ENCODE assay signal across 12 cellular contexts in the genomic region with DNA sequence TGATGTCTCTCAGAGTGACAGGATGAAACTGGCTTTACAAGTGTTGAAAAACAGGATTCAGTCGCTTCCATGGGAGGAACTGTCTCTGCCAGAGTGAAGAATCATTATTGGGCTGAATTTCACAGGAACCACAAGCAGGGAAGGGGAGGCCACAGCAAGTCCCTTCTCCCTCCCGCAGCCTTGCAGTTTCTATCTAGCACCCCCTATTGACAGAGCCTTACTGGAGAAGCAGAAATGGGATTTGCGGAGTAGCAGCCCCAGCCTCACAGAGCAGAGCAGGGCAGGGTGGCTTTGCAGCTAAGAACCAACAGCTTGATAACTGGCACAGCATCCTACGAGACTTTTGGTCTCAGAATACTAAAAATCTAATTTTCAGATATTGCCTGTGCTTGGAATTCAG.
DNase-seq lines count a peak whose midpoint lies in the region; ATAC-seq and TF ChIP-seq lines count a peak whose summit lies in the region.
"Had no signal": no experiment of that assay in that cellular context is flagged by ENCODE, and none has a peak within 500 bp of the region (broad histone marks: within the 10 kb centered on the region; RNA-seq: fewer than 3 reads in every experiment).

No MANE protein-coding gene starts in this region.

- H3K9me3 ChIP-seq in AG04450 (ENCODE audit: control insufficient read depth, insufficient read depth, low read length): no peaks in the 10 kb centered on the region
- no peaks in the 10 kb centered on the region for H3K9me3 ChIP-seq in SU-DHL-6 (ENCODE audit: insufficient read depth, low read length)
- H3K9me3 ChIP-seq: tibial artery had no signal

- CTCF ChIA-PET in AG04450 (lab: Charles Lee): interaction anchor here (1.4 kb wide), 1 partner anchor 183 kb away, joined by 5 read pairs; no protein-coding TSS in a partner anchor

- no peak overlapping the region for H3K4me2 ChIP-seq in SU-DHL-6 (ENCODE audit: low read depth, low read length, poor library complexity, severe bottlenecking)

- POLR2A ChIA-PET in AG04450 (lab: Yijun Ruan, JAX): no interaction called here

- no peaks in the 10 kb centered on the region for H3K36me3 ChIP-seq in SU-DHL-6 (ENCODE audit: low read length)
- H3K36me3 ChIP-seq: tibial artery had no signal

- H2AFZ ChIP-seq in SU-DHL-6 (ENCODE audit: low read depth, low read length, severe bottlenecking): no peak overlapping the region

- no peak for DNase-seq in AG04450 (ENCODE audit: low read depth, low spot score)
- DNase-seq in globus pallidus (ENCODE audit: low spot score): peak; percentile 26
- DNase-seq in AML-193 (lab: John Stamatoyannopoulos, UW): no peak
- no peak for DNase-seq in NCI-H2171 (lab: John Stamatoyannopoulos, UW)
- DNase-seq: activated T-cell treated with anti-CD3 and anti-CD28 coated beads, Interleukin-2, amount 50 U/mL, for 24 hours; NCI-H2081; occipital lobe; tibial artery had no signal

- H3K27ac ChIP-seq in AG04450 (ENCODE audit: low read depth, low read length): no peak overlapping the region
- H3K27ac ChIP-seq in SU-DHL-6 (ENCODE audit: low read depth, low read length): no peak overlapping the region
- H3K27ac ChIP-seq: tibial artery had no signal

- H3K27me3 ChIP-seq in AG04450 (ENCODE audit: control insufficient read depth, insufficient read depth, low read length) (peaks cover 6% of the 10 kb centered on the region), SU-DHL-6 (ENCODE audit: low read length) (no peaks in the 10 kb centered on the region)
- H3K27me3 ChIP-seq: tibial artery had no signal

- ATAC-seq in GM21529 (IDR thresholded peaks at IDR 0.05; ENCODE audit: unreplicated experiment) (no peak), HG02763 (IDR thresholded peaks at IDR 0.05; ENCODE audit: unreplicated experiment) (no peak)

- H3K4me3 ChIP-seq in AG04450 (ENCODE audit: low read depth, low read length) (no peak overlapping the region), SU-DHL-6 (ENCODE audit: insufficient read depth, low read length, poor library complexity, severe bottlenecking) (no peak overlapping the region)
- H3K4me3 ChIP-seq: tibial artery had no signal

- no peaks in the 10 kb centered on the region for H4K20me1 ChIP-seq in SU-DHL-6 (ENCODE audit: low read depth, low read length)

- no peaks in the 10 kb centered on the region for H3K79me2 ChIP-seq in SU-DHL-6 (ENCODE audit: insufficient read depth, low read length)

- no peak overlapping the region for H3K9ac ChIP-seq in SU-DHL-6 (ENCODE audit: low read length)

- TF ChIP-seq CTCF in AG04450 (IDR thresholded peaks at IDR 0.05; ENCODE audit: low read depth, low read length) (peak; percentile 15; the same call in 1 of the 2 replicates), GM12872 (IDR thresholded peaks at IDR 0.05; ENCODE audit: insufficient read depth, low read depth, low read length) (peak; percentile 24; the same call in 1 of the 3 replicates), SU-DHL-6 (IDR thresholded peaks at IDR 0.05; ENCODE audit: insufficient read depth, low read length, poor library complexity, severe bottlenecking) (peak; percentile 13)

- no peaks in the 10 kb centered on the region for H3K9me2 ChIP-seq in SU-DHL-6 (replicated peaks; ENCODE audit: insufficient read depth, low read length)

- H3F3A ChIP-seq in SU-DHL-6 (ENCODE audit: insufficient read depth): no peaks in the 10 kb centered on the region
